Comparison of ENCODE assay signal across 8 cellular contexts in the genomic region with DNA sequence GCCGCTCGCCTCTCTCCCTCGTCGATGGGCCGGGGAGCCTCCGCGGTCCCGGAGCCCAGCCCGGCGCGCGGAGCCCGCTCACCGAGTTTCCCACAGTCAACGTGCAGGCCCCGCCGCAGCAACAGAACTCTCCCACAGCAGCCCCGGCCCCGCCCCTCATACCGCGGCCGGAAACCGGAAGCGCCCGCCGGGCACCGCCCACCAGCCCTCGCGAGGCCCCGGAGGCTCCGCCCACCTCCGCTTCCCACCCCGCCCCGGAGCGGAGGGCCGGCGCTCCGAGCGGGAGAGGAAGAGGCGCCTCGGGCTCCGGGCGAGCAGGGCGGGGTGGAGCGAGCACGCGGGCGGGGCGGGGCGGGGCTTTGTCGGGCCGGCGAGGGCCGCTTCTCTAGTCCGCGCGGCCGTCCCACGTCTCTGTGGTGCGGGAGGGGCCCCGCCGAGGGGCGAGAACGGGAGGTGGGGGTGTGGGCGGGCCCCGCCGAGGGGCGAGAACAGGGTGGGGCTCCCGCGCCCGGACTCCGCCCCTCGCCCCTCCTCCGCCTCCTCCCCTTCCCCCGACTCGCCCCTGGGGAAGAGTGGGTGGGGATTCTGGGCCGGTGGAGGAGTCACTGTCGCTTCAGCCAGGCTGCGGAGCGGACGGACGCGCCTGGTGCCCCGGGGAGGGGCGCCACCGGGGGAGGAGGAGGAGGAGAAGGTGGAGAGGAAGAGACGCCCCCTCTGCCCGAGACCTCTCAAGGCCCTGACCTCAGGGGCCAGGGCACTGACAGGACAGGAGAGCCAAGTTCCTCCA. TPM values are rescaled to one million over a fixed set of nuclear protein-coding genes. Genes with fewer than 3 reads are reported as not detected.
DNase-seq lines count a peak whose midpoint lies in the region; ATAC-seq and TF ChIP-seq lines count a peak whose summit lies in the region.

A gene (plus strand): TSS at position 605 of the 787 bp plus-strand sequence. CDS start 411 bp downstream, outside the sequence.
A gene (minus strand): TSS at position 136 of the 787 bp plus-strand sequence. CDS start 1,143 bp downstream, outside the sequence.

- H3K9me3 Mint-ChIP-seq in activated CD4-positive, alpha-beta memory T cell treated with anti-CD3 and anti-CD28 coated beads for 36 hours: no peaks in the 10 kb centered on the region

- peak within 1 kb of the TSS; percentile 84 to 94 (median 91) for H3K9ac ChIP-seq in BLaER1 treated with 17β-estradiol and CSF1 and Interleukin-3, amounts not matched to agents 10 nM and 100 nM

- CTCF ChIA-PET in activated CD4-positive, alpha-beta memory T cell treated with anti-CD3 and anti-CD28 coated beads for 36 hours (lab: Charles Lee): interaction anchor here (0.6 kb wide), 1 partner anchor 16 kb away, joined by 3 read pairs; no protein-coding TSS in a partner anchor

- peak within 1 kb of the TSS; percentile 88 for H3K27ac Mint-ChIP-seq in activated CD4-positive, alpha-beta memory T cell treated with anti-CD3 and anti-CD28 coated beads for 36 hours

- H3K4me1 ChIP-seq in BLaER1 treated with 17β-estradiol and CSF1 and Interleukin-3, amounts not matched to agents 10 nM and 100 nM: peaks cover 50 to 64% (median 55%) of the 10 kb centered on the region in 10 experiments
- peaks cover 48% of the 10 kb centered on the region for H3K4me1 ChIP-seq in lower lobe of right lung

- DNase-seq in NCI-H82 treated with DMSO at 0.1 percent for 48 hours (lab: John Stamatoyannopoulos, UW; ENCODE audit: unreplicated experiment) (peak; percentile 73), ecto neural progenitor cell (ENCODE audit: low spot score) (peak; percentile 90), lower lobe of right lung (peak; percentile 90)
- DNase-seq in activated CD4-positive, alpha-beta memory T cell treated with anti-CD3 and anti-CD28 coated beads for 36 hours: peak; percentile 91
- DNase-seq in stimulated activated CD4-positive, alpha-beta T cell treated with anti-CD3 and anti-CD28 coated beads, Interleukin-4, amount 100 ng/mL, for 48 hours (ENCODE audit: low read depth in 2 of 2): peak; percentile 77 to 80

- peaks cover 16% of the 10 kb centered on the region for H3K36me3 Mint-ChIP-seq in activated CD4-positive, alpha-beta memory T cell treated with anti-CD3 and anti-CD28 coated beads for 36 hours

- peaks cover 12 to 69% (median 46%) of the 10 kb centered on the region in 11 experiments; a peak in 19 of 22 replicates for H4K20me1 ChIP-seq in BLaER1 treated with 17β-estradiol and CSF1 and Interleukin-3, amounts not matched to agents 10 nM and 100 nM

- H3K9me3 ChIP-seq in BLaER1 treated with 17β-estradiol and CSF1 and Interleukin-3, amounts not matched to agents 10 nM and 100 nM (replicated peaks in 1 of 11): peaks cover 12 to 67% (median 41%) of the 10 kb centered on the region in 11 experiments; a peak in 21 of 22 replicates
- no peaks in the 10 kb centered on the region for H3K9me3 ChIP-seq in lower lobe of right lung

- H3K4me1 Mint-ChIP-seq in activated CD4-positive, alpha-beta memory T cell treated with anti-CD3 and anti-CD28 coated beads for 36 hours (ENCODE audit: low read depth): peaks cover 24% of the 10 kb centered on the region

- peaks cover 23 to 57% (median 39%) of the 10 kb centered on the region in 11 experiments for H3K27me3 ChIP-seq in BLaER1 treated with 17β-estradiol and CSF1 and Interleukin-3, amounts not matched to agents 10 nM and 100 nM
- no peaks in the 10 kb centered on the region for H3K27me3 ChIP-seq in lower lobe of right lung (ENCODE audit: low read depth)

- no peak for TF ChIP-seq CTCF in lower lobe of right lung (IDR thresholded peaks at IDR 0.05)

- no peaks in the 10 kb centered on the region for H3K27me3 Mint-ChIP-seq in activated CD4-positive, alpha-beta memory T cell treated with anti-CD3 and anti-CD28 coated beads for 36 hours

- H3K4me3 Mint-ChIP-seq in activated CD4-positive, alpha-beta memory T cell treated with anti-CD3 and anti-CD28 coated beads for 36 hours: peak within 1 kb of the TSS; percentile 86

- H3K4me2 ChIP-seq in BLaER1 treated with 17β-estradiol and CSF1 and Interleukin-3, amounts not matched to agents 10 nM and 100 nM: peak within 1 kb of the TSS; percentile 86 to 95 (median 89)

- H3K4me3 ChIP-seq in BLaER1 treated with 17β-estradiol and CSF1 and Interleukin-3, amounts not matched to agents 10 nM and 100 nM: peak within 1 kb of the TSS; percentile 65 to 79 (median 76)
- H3K4me3 ChIP-seq in lower lobe of right lung: peak within 1 kb of the TSS; percentile 72

- H3K36me3 ChIP-seq in BLaER1 treated with 17β-estradiol and CSF1 and Interleukin-3, amounts not matched to agents 10 nM and 100 nM: peaks cover 19 to 41% (median 32%) of the 10 kb centered on the region in 11 experiments
- H3K36me3 ChIP-seq in lower lobe of right lung: peaks cover 15% of the 10 kb centered on the region

- POLR2A ChIA-PET in activated CD4-positive, alpha-beta memory T cell treated with anti-CD3 and anti-CD28 coated beads for 36 hours (lab: Charles Lee): no interaction called here

- intact Hi-C loops in activated CD4-positive, alpha-beta memory T cell treated with anti-CD3 and anti-CD28 coated beads for 36 hours (cut with micrococcal nuclease): loop anchor here (1.0 to 10.0 kb wide), 4 partner anchors 70 to 254 kb away; a partner anchor contains a TSS
- intact Hi-C loops in lower lobe of right lung (cut with DNase I): no loop called here

- H3K27ac ChIP-seq in BLaER1 treated with 17β-estradiol and CSF1 and Interleukin-3, amounts not matched to agents 10 nM and 100 nM: peak within 1 kb of the TSS; percentile 92 to 99 (median 97)
- H3K27ac ChIP-seq in lower lobe of right lung: peak within 1 kb of the TSS; percentile 88

- peak; percentile 55 for ATAC-seq in GM19328 (IDR thresholded peaks at IDR 0.05; ENCODE audit: unreplicated experiment)
- ATAC-seq in HG03469 (IDR thresholded peaks at IDR 0.05; ENCODE audit: unreplicated experiment): peak; percentile 29
- peak; percentile 89 to 92 for ATAC-seq in lower lobe of right lung

RNA-seq across cellular contexts. Expression of the first gene that starts in this region (rescaled TPM):
- total RNA-seq in activated CD4-positive, alpha-beta memory T cell treated with anti-CD3 and anti-CD28 coated beads for 36 hours: 1 to 10 TPM; 4.8 TPM
- 14.5 TPM for total RNA-seq in lower lobe of right lung

RNA-seq across cellular contexts. Expression of the second gene that starts in this region (rescaled TPM):
- 100 to 1,000 TPM; 119 to 121 TPM for total RNA-seq in activated CD4-positive, alpha-beta memory T cell treated with anti-CD3 and anti-CD28 coated beads for 36 hours
- total RNA-seq in lower lobe of right lung: 219 TPM

Comparison
In these comparisons a context has a peak if more than half of its experiments do, and no peak if none do; other contexts are left out.
1. Peak in every context shown above with its lines: DNase-seq, ATAC-seq, H3K4me3 ChIP-seq and H3K27ac ChIP-seq.
2. ATAC-seq: peak in every context shown above with its lines; median percentile 90 in lower lobe of right lung; 55 in GM19328; 29 in HG03469.